In genomic region chr11:3904228-3904627, GRCh38 we compare ENCODE assay signal across 13 cellular contexts. TPM values are rescaled to one million over a fixed set of nuclear protein-coding genes. Genes with fewer than 3 reads are reported as not detected.
A peak's percentile ranks its signal among the peaks of the same experiment; 100 is the strongest.
DNase-seq lines count a peak whose midpoint lies in the region; ATAC-seq, FAIRE-seq and TF ChIP-seq lines count a peak whose summit lies in the region.
"Had no signal": no experiment of that assay in that cellular context is flagged by ENCODE, and none has a peak within 500 bp of the region (broad histone marks: within the 10 kb centered on the region; RNA-seq: fewer than 3 reads in every experiment).

No MANE protein-coding gene starts in this region.

- H3K9me3 ChIP-seq in hepatocyte (ENCODE audit: low read depth) (no peaks in the 10 kb centered on the region), spleen (no peaks in the 10 kb centered on the region)

- no peaks in the 10 kb centered on the region for H3K27me3 Mint-ChIP-seq in T-helper 2 cell treated with Interferon-gamma antibody and Interleukin-4, amounts not matched to agents 5 μg/mL and 100 μg/mL, for 36 hours (ENCODE audit: low read depth)
- no peaks in the 10 kb centered on the region for H3K27me3 Mint-ChIP-seq in T-cell

- peaks cover 58% of the 10 kb centered on the region for H3K79me2 ChIP-seq in hepatocyte

- H3K27me3 ChIP-seq in hepatocyte: no peaks in the 10 kb centered on the region
- H3K27me3 ChIP-seq in spleen (replicated peaks in 1 of 7): no peaks in the 10 kb centered on the region

- H3K36me3 ChIP-seq in hepatocyte (replicated peaks; ENCODE audit: insufficient read depth, low read depth) (no peaks in the 10 kb centered on the region), spleen (no peaks in the 10 kb centered on the region)

- peak overlapping the region; percentile 24 for H3K27ac ChIP-seq in hepatocyte
- H3K27ac ChIP-seq in spleen: peak overlapping the region in 5 of 8 donors; percentile 47 to 79 (median 76)
- H3K27ac ChIP-seq: parathyroid adenoma had no signal

- no peaks in the 10 kb centered on the region for H3K36me3 Mint-ChIP-seq in T-helper 2 cell treated with Interferon-gamma antibody and Interleukin-4, amounts not matched to agents 5 μg/mL and 100 μg/mL, for 36 hours (ENCODE audit: low read depth)
- H3K36me3 Mint-ChIP-seq in T-cell: peaks cover 3% of the 10 kb centered on the region

- 85% methylated on average over 5 of the region's 5 CpGs for WGBS in hepatocyte (ENCODE audit: low lambda C conversion rate, missing lambda C conversion rate)
- 89 to 92% (median 91%) methylated on average over 5 of the region's 5 CpGs for WGBS in spleen, 5 donors

- DNase-seq in T-helper 2 cell treated with Interferon-gamma antibody and Interleukin-4, amounts not matched to agents 5 μg/mL and 100 μg/mL, for 36 hours (ENCODE audit: low spot score): no peak
- no peak for DNase-seq in T-helper 2 cell
- DNase-seq in T-cell: no peak
- DNase-seq in hepatocyte (ENCODE audit: low spot score): no peak
- DNase-seq in spleen: no peak
- no peak for DNase-seq in HuH-7.5 (ENCODE audit: low spot score)
- no peak for DNase-seq in H54 (ENCODE audit: insufficient read length, low spot score)
- DNase-seq: 8988T, amniotic stem cell, DMS79 treated with DMSO at 0.1 percent for 48 hours had no signal

- no peaks in the 10 kb centered on the region for H4K20me1 ChIP-seq in hepatocyte (ENCODE audit: insufficient read depth, poor library complexity, severe bottlenecking)

- ATAC-seq in T-cell (replicated peaks in 1 of 4): no peak
- ATAC-seq in GM21515 (IDR thresholded peaks at IDR 0.05; ENCODE audit: unreplicated experiment): no peak

- intact Hi-C loops in spleen (cut with DNase I; ENCODE audit: low total_unique reads): no loop called here

- POLR2A ChIA-PET in T-cell (lab: Charles Lee): no interaction called here

- TF ChIP-seq CTCF in hepatocyte (IDR thresholded peaks at IDR 0.05; ENCODE audit: poor library complexity) (no peak), spleen (IDR thresholded peaks at IDR 0.05 in 8 of 11, conservative IDR thresholded peaks at IDR 0.05 in 3 of 11) (no peak)

- TF ChIP-seq POLR2A in spleen (IDR thresholded peaks at IDR 0.05) (no peak), H54 (IDR thresholded peaks at IDR 0.05; ENCODE audit: low read depth, low read length) (no peak)

- CTCF ChIA-PET in T-cell (lab: Charles Lee): interaction anchor here in 1 of 2 donors (1.6 kb wide), 1 partner anchor 63 kb away, joined by 5 read pairs; no protein-coding TSS in a partner anchor

- H3K9me3 Mint-ChIP-seq in T-helper 2 cell treated with Interferon-gamma antibody and Interleukin-4, amounts not matched to agents 5 μg/mL and 100 μg/mL, for 36 hours: no peaks in the 10 kb centered on the region
- H3K9me3 Mint-ChIP-seq in T-cell: no peaks in the 10 kb centered on the region

- peak overlapping the region; percentile 74 for H3K27ac Mint-ChIP-seq in T-helper 2 cell treated with Interferon-gamma antibody and Interleukin-4, amounts not matched to agents 5 μg/mL and 100 μg/mL, for 36 hours
- H3K27ac Mint-ChIP-seq in T-cell: peak overlapping the region; percentile 88 to 89

- no peaks in the 10 kb centered on the region for H3K9me2 ChIP-seq in hepatocyte (replicated peaks; ENCODE audit: insufficient read depth)

- no peak overlapping the region for H3K4me3 ChIP-seq in hepatocyte
- no peak overlapping the region for H3K4me3 ChIP-seq in spleen

- H2AFZ ChIP-seq in hepatocyte: no peak overlapping the region
- H2AFZ ChIP-seq: parathyroid adenoma had no signal

- peak overlapping the region; percentile 33 for H3K4me3 Mint-ChIP-seq in T-helper 2 cell treated with Interferon-gamma antibody and Interleukin-4, amounts not matched to agents 5 μg/mL and 100 μg/mL, for 36 hours
- H3K4me3 Mint-ChIP-seq in T-cell: peak overlapping the region in 2 of 3 donors; percentile 4 to 52

- no peak overlapping the region for H3K4me2 ChIP-seq in hepatocyte

- peaks cover 5% of the 10 kb centered on the region for H3K4me1 ChIP-seq in hepatocyte (ENCODE audit: insufficient read depth)
- H3K4me1 ChIP-seq in spleen: peaks cover 47 to 94% (median 80%) of the 10 kb centered on the region in 6 donors

- no peak for FAIRE-seq in H54 (lab: Jason Lieb, UNC)
- FAIRE-seq: endometrium had no signal

- H3K4me1 Mint-ChIP-seq in T-helper 2 cell treated with Interferon-gamma antibody and Interleukin-4, amounts not matched to agents 5 μg/mL and 100 μg/mL, for 36 hours (ENCODE audit: low read depth): peaks cover 55% of the 10 kb centered on the region
- H3K4me1 Mint-ChIP-seq in T-cell: peaks cover 82 to 87% (median 84%) of the 10 kb centered on the region in 3 donors

RNA-seq across cellular contexts. Expression of gene STIM1, which starts 48.8 kb away (rescaled TPM):
- total RNA-seq in T-cell (100 to 1,000 TPM in 2 of 5 donors, 10 to 100 TPM in 3; 87.6 to 139 (median 94.5) TPM), hepatocyte (19.6 and 20.1 TPM in 2 replicates), spleen (10 to 100 TPM; 55.4 to 85.2 (median 65.0) TPM)
- polyA plus RNA-seq in hepatocyte (14.7 and 18.5 TPM in 2 replicates), spleen (10 to 100 TPM; 13.0 to 22.5 (median 16.3) TPM)
